In the genomic region with DNA sequence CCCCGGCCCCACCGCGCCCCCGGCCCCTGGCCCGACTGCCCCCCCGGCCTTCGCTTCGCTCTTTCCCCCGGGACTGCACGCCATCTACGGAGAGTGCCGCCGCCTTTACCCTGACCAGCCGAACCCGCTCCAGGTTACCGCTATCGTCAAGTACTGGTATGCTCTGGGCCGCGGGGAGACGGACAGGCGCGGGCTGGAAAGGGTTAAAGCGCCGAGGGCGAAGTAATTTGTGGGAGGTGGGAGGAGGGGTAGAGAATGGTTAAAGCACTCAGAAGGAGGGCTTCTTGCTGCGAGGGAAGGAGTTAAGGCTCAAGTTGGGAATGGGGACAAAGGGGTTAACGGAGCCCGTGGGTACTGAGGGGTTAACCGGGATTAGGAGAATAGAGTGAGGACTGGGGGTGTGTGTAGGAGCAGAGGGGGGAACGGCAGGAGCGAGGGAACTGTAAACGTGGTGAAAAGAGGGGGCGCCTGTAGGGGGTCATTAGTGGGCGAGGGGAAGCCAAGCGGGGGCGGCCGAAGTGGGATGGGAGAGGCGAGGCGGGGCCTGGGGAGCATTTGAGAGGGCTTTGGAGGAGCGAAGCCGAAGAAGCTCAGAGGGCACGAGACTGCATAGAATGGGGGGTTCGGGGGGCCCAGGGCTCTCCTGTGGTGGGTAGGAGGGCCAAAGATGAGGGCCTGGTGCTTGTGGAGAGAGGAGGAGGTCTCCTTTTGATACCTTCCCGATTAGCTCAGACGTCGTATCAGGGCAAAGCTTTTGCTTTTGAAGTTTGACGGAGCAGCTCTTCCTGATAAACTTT, we compare ENCODE assay signal across 8 cellular contexts. TPM values are rescaled to one million over a fixed set of nuclear protein-coding genes. Genes with fewer than 3 reads are reported as not detected.
DNase-seq lines count a peak whose midpoint lies in the region; ATAC-seq and TF ChIP-seq lines count a peak whose summit lies in the region.

No MANE protein-coding gene starts in this region.

- peak; percentile 5 to 54 (median 14) for DNase-seq in CD4-positive, CD25-positive, alpha-beta regulatory T cell
- DNase-seq in MM.1S (peak; percentile 53), activated T-cell treated with anti-CD3 and anti-CD28 coated beads for 4 hours (peak; percentile 17), fibroblast of the aortic adventitia (ENCODE audit: low read depth) (no peak), neural crest cell (ENCODE audit: low read depth, low spot score) (peak; percentile 62), vagina (ENCODE audit: extremely low spot score in 2 of 2) (peak in 1 of 2 donors; percentile 92)

- intact Hi-C loops in vagina (cut with DNase I), result loop anchor here (5.0 kb wide), 2 partner anchors 78 to 138 kb away; partner anchors contain the start of gene TRIM8

- peak overlapping the region; percentile 55 for H3K27ac ChIP-seq in CD4-positive, CD25-positive, alpha-beta regulatory T cell (ENCODE audit: insufficient read depth, low read length, poor library complexity, severe bottlenecking)
- H3K27ac ChIP-seq in MM.1S (ENCODE audit: low read length) (peak overlapping the region; percentile 5; the same call in 1 of the 2 replicates), vagina (peak overlapping the region; percentile 83)

- peaks cover 42% of the 10 kb centered on the region for H3K4me1 ChIP-seq in CD4-positive, CD25-positive, alpha-beta regulatory T cell (ENCODE audit: control insufficient read depth, insufficient read depth, low read length, poor library complexity, severe bottlenecking)
- H3K4me1 ChIP-seq in MM.1S (ENCODE audit: low read length), result peaks cover 18% of the 10 kb centered on the region
- H3K4me1 ChIP-seq in vagina, result peaks cover 73% of the 10 kb centered on the region

- TF ChIP-seq POLR2A in vagina (IDR thresholded peaks at IDR 0.05), result no peak

- no peaks in the 10 kb centered on the region for H3K9me2 ChIP-seq in MM.1S (replicated peaks; ENCODE audit: insufficient read depth, low read length)

- peaks cover 3 to 53% (median 21%) of the 10 kb centered on the region in 4 donors for H3K4me1 Mint-ChIP-seq in CD4-positive, CD25-positive, alpha-beta regulatory T cell
- H3K4me1 Mint-ChIP-seq in neural crest cell, result peaks cover 22% of the 10 kb centered on the region

- TF ChIP-seq CTCF in MM.1S (IDR thresholded peaks at IDR 0.05; ENCODE audit: low read length), result no peak
- TF ChIP-seq CTCF in fibroblast of the aortic adventitia (IDR thresholded peaks at IDR 0.05; ENCODE audit: insufficient read depth, low read length), result no peak
- no peak for TF ChIP-seq CTCF in neural crest cell (conservative IDR thresholded peaks at IDR 0.05)
- TF ChIP-seq CTCF in vagina (IDR thresholded peaks at IDR 0.05), result no peak

- no peaks in the 10 kb centered on the region for H3K27me3 ChIP-seq in CD4-positive, CD25-positive, alpha-beta regulatory T cell (ENCODE audit: control insufficient read depth, insufficient read depth, low read length)
- H3K27me3 ChIP-seq in MM.1S (replicated peaks; ENCODE audit: insufficient read depth, low read length) (no peaks in the 10 kb centered on the region), vagina (no peaks in the 10 kb centered on the region)

- H3K4me2 ChIP-seq in MM.1S (ENCODE audit: low read depth, low read length), result peak overlapping the region; percentile 97

- H3K79me2 ChIP-seq in MM.1S (ENCODE audit: low read length), result peaks cover 67% of the 10 kb centered on the region

- peak overlapping the region; percentile 74 for H3K9ac ChIP-seq in MM.1S (ENCODE audit: low read length)

- ATAC-seq in CD4-positive, CD25-positive, alpha-beta regulatory T cell (ENCODE audit: low read depth in 2 of 2), result no peak
- ATAC-seq in GM18861 (IDR thresholded peaks at IDR 0.05; ENCODE audit: unreplicated experiment) (no peak), GM19452 (IDR thresholded peaks at IDR 0.05; ENCODE audit: unreplicated experiment) (no peak)

- peak overlapping the region; percentile 87 for H3K4me3 ChIP-seq in CD4-positive, CD25-positive, alpha-beta regulatory T cell (ENCODE audit: low read depth, low read length)
- H3K4me3 ChIP-seq in MM.1S (ENCODE audit: low read length), result peak overlapping the region; percentile 98
- peak overlapping the region; percentile 96 for H3K4me3 ChIP-seq in fibroblast of the aortic adventitia (ENCODE audit: low read depth, low read length)
- H3K4me3 ChIP-seq in vagina, result peak overlapping the region; percentile 88 to 100

- no peaks in the 10 kb centered on the region for H4K20me1 ChIP-seq in MM.1S (ENCODE audit: insufficient read depth, low read length)

- peak overlapping the region; percentile 83 for H2AFZ ChIP-seq in MM.1S (ENCODE audit: low read length)

- no peak overlapping the region for H3K4me3 Mint-ChIP-seq in CD4-positive, CD25-positive, alpha-beta regulatory T cell
- H3K4me3 Mint-ChIP-seq in neural crest cell, result no peak overlapping the region

- no peaks in the 10 kb centered on the region for H3K9me3 Mint-ChIP-seq in CD4-positive, CD25-positive, alpha-beta regulatory T cell
- no peaks in the 10 kb centered on the region for H3K9me3 Mint-ChIP-seq in neural crest cell

- H3K27me3 Mint-ChIP-seq in CD4-positive, CD25-positive, alpha-beta regulatory T cell, result no peaks in the 10 kb centered on the region
- H3K27me3 Mint-ChIP-seq in neural crest cell (ENCODE audit: low read depth), result no peaks in the 10 kb centered on the region

- peaks cover 6% of the 10 kb centered on the region for H3K36me3 Mint-ChIP-seq in CD4-positive, CD25-positive, alpha-beta regulatory T cell
- H3K36me3 Mint-ChIP-seq in neural crest cell (ENCODE audit: low read depth), result no peaks in the 10 kb centered on the region

- H3K27ac Mint-ChIP-seq in CD4-positive, CD25-positive, alpha-beta regulatory T cell, result peak overlapping the region in 2 of 3 donors; percentile 69 to 87
- peak overlapping the region; percentile 58 for H3K27ac Mint-ChIP-seq in neural crest cell (ENCODE audit: unreplicated experiment)

- H3K36me3 ChIP-seq in CD4-positive, CD25-positive, alpha-beta regulatory T cell (ENCODE audit: control insufficient read depth, insufficient read depth, low read length), result peaks cover 21% of the 10 kb centered on the region
- H3K36me3 ChIP-seq in MM.1S (replicated peaks; ENCODE audit: insufficient read depth, low read length) (peaks cover 4% of the 10 kb centered on the region; the same call in 1 of the 2 replicates), vagina (peaks cover 0 to 2% of the 10 kb centered on the region in 2 donors)

- no peaks in the 10 kb centered on the region for H3K9me3 ChIP-seq in CD4-positive, CD25-positive, alpha-beta regulatory T cell (ENCODE audit: control insufficient read depth in 2 of 2, low read length in 2 of 2)
- H3K9me3 ChIP-seq in MM.1S (replicated peaks; ENCODE audit: insufficient read depth, low read length) (no peaks in the 10 kb centered on the region), vagina (no peaks in the 10 kb centered on the region)

- peaks cover 17% of the 10 kb centered on the region for H3F3A ChIP-seq in MM.1S (ENCODE audit: insufficient read depth, low read length)

RNA-seq across cellular contexts. Expression of gene SUFU, which starts 0.6 kb away (rescaled TPM):
- total RNA-seq in CD4-positive, CD25-positive, alpha-beta regulatory T cell, result 17.8 TPM
- 1 to 10 TPM; 2.4 to 6.3 (median 4.6) TPM for polyA plus RNA-seq in CD4-positive, CD25-positive, alpha-beta regulatory T cell
- total RNA-seq in fibroblast of the aortic adventitia (ENCODE audit: low replicate concordance), result 3.3 and 4.8 TPM in 2 replicates
- 27.1 and 30.9 TPM in 2 replicates for total RNA-seq in neural crest cell
- total RNA-seq in vagina, result 12.5 TPM

RNA-seq across cellular contexts. Expression of gene ACTR1A, which starts 1.9 kb away (rescaled TPM):
- 63.0 TPM for total RNA-seq in CD4-positive, CD25-positive, alpha-beta regulatory T cell
- polyA plus RNA-seq in CD4-positive, CD25-positive, alpha-beta regulatory T cell, result 10 to 100 TPM; 67.9 to 77.9 (median 75.6) TPM
- 103 and 105 TPM in 2 replicates for total RNA-seq in fibroblast of the aortic adventitia (ENCODE audit: low replicate concordance)
- 139 and 144 TPM in 2 replicates for total RNA-seq in neural crest cell
- total RNA-seq in vagina, result 74.2 TPM

RNA-seq across cellular contexts. Expression of gene C10orf95, which starts 53.0 kb away (rescaled TPM):
- 0.35 TPM for total RNA-seq in CD4-positive, CD25-positive, alpha-beta regulatory T cell
- polyA plus RNA-seq in CD4-positive, CD25-positive, alpha-beta regulatory T cell, result 1 to 10 TPM in 1 of 4 donors, under 1 TPM in 3; 0.40 to 1.1 (median 0.55) TPM
- total RNA-seq in fibroblast of the aortic adventitia (ENCODE audit: low replicate concordance) (not detected in 2 replicates), neural crest cell (0.21 and 0.27 TPM in 2 replicates), vagina (not detected)

Comparison
In these comparisons a context has a peak if more than half of its experiments do, and no peak if none do; other contexts are left out.
1. H3K27ac ChIP-seq: peak in every context shown above with its lines; median percentile 83 in vagina; 55 in CD4-positive, CD25-positive, alpha-beta regulatory T cell; 5 in MM.1S.